ENCODE assay signal across 15 cellular contexts in genomic region chr10:100803908-100804307, GRCh38. TPM values are rescaled to one million over a fixed set of nuclear protein-coding genes. Genes with fewer than 3 reads are reported as not detected.
A peak's percentile ranks its signal among the peaks of the same experiment; 100 is the strongest.
DNase-seq lines count a peak whose midpoint lies in the region; ATAC-seq and TF ChIP-seq lines count a peak whose summit lies in the region.
"Had no signal": no experiment of that assay in that cellular context is flagged by ENCODE, and none has a peak within 500 bp of the region (broad histone marks: within the 10 kb centered on the region; RNA-seq: fewer than 3 reads in every experiment).

No MANE protein-coding gene starts in this region.

- H3K9me3 Mint-ChIP-seq in chondrocyte (ENCODE audit: low read depth) = no peaks in the 10 kb centered on the region
- no peaks in the 10 kb centered on the region for H3K9me3 Mint-ChIP-seq in CD8-positive, alpha-beta T cell
- H3K9me3 Mint-ChIP-seq: IgD-negative memory B cell had no signal

- DNase-seq in chondrocyte (ENCODE audit: low spot score) (peak; percentile 52), mesendoderm (no peak), omental fat pad (ENCODE audit: low spot score) (peak; percentile 3), KG1 (lab: John Stamatoyannopoulos, UW) (no peak)
- DNase-seq in stimulated activated CD4-positive, alpha-beta T cell treated with anti-CD3 and anti-CD28 coated beads, Interleukin-1b, Interleukin-23, amount 100 ng/mL, for 48 hours = no peak
- no peak for DNase-seq in CD8-positive, alpha-beta T cell
- DNase-seq in activated CD4-positive, alpha-beta T cell treated with anti-CD3 and anti-CD28 coated beads for 48 hours = no peak
- DNase-seq: Caco-2, GM23248 had no signal

- no peak overlapping the region for H3K27ac ChIP-seq in mesendoderm (ENCODE audit: low read depth, low read length)
- H3K27ac ChIP-seq in CD8-positive, alpha-beta T cell (ENCODE audit: low read depth, low read length) = no peak overlapping the region
- H3K27ac ChIP-seq: BLaER1 treated with 17β-estradiol and CSF1 and Interleukin-3, amounts not matched to agents 10 nM and 100 nM; GM23248 had no signal

- H3K4me1 ChIP-seq in mesendoderm (ENCODE audit: control insufficient read depth, low read depth, low read length) = peaks cover 6% of the 10 kb centered on the region
- H3K4me1 ChIP-seq in CD8-positive, alpha-beta T cell (ENCODE audit: insufficient read depth, low read length) = no peaks in the 10 kb centered on the region
- H3K4me1 ChIP-seq: BLaER1 treated with 17β-estradiol and CSF1 and Interleukin-3, amounts not matched to agents 10 nM and 100 nM; Caco-2 had no signal

- CTCF ChIA-PET in CD8-positive, alpha-beta T cell (lab: Charles Lee) = no interaction called here

- H3K79me2 ChIP-seq in mesendoderm (ENCODE audit: control insufficient read depth, insufficient read depth, low read length) = no peaks in the 10 kb centered on the region

- peaks cover 72% of the 10 kb centered on the region for H3K27me3 Mint-ChIP-seq in chondrocyte (ENCODE audit: low read depth)
- peaks cover 69% of the 10 kb centered on the region for H3K27me3 Mint-ChIP-seq in CD8-positive, alpha-beta T cell (ENCODE audit: low read depth)

- H4K5ac ChIP-seq in mesendoderm (ENCODE audit: low read length) = no peak overlapping the region

- H4K8ac ChIP-seq in mesendoderm (ENCODE audit: low read depth, low read length) = no peak overlapping the region

- H3K4me1 Mint-ChIP-seq in chondrocyte (ENCODE audit: low read depth) = no peaks in the 10 kb centered on the region
- no peaks in the 10 kb centered on the region for H3K4me1 Mint-ChIP-seq in CD8-positive, alpha-beta T cell (ENCODE audit: low read depth)
- H3K4me1 Mint-ChIP-seq: IgD-negative memory B cell had no signal

- no peak overlapping the region for H3K23ac ChIP-seq in mesendoderm (ENCODE audit: low read length)

- H3K9ac ChIP-seq in mesendoderm (ENCODE audit: low read length) = no peak overlapping the region
- H3K9ac ChIP-seq: BLaER1 treated with 17β-estradiol and CSF1 and Interleukin-3, amounts not matched to agents 10 nM and 100 nM; GM23248 had no signal

- no peak overlapping the region for H2BK5ac ChIP-seq in mesendoderm (ENCODE audit: low read length)

- no peaks in the 10 kb centered on the region for H3K9me3 ChIP-seq in CD8-positive, alpha-beta T cell (ENCODE audit: low read length)
- H3K9me3 ChIP-seq: BLaER1 treated with 17β-estradiol and CSF1 and Interleukin-3, amounts not matched to agents 10 nM and 100 nM; Caco-2 had no signal

- H3K36me3 ChIP-seq in mesendoderm (ENCODE audit: control insufficient read depth, insufficient read depth, low read length) = no peaks in the 10 kb centered on the region
- H3K36me3 ChIP-seq in CD8-positive, alpha-beta T cell (ENCODE audit: insufficient read depth, low read length) = no peaks in the 10 kb centered on the region
- H3K36me3 ChIP-seq: BLaER1 treated with 17β-estradiol and CSF1 and Interleukin-3, amounts not matched to agents 10 nM and 100 nM had no signal

- H3K4me2 ChIP-seq in mesendoderm (ENCODE audit: low read length) = no peak overlapping the region
- H3K4me2 ChIP-seq: BLaER1 treated with 17β-estradiol and CSF1 and Interleukin-3, amounts not matched to agents 10 nM and 100 nM had no signal

- peak overlapping the region; percentile 51 for H3K56ac ChIP-seq in mesendoderm (ENCODE audit: low read length)

- H2BK120ac ChIP-seq in mesendoderm (ENCODE audit: low read depth, low read length) = no peak overlapping the region

- no peak overlapping the region for H3K27ac Mint-ChIP-seq in chondrocyte (ENCODE audit: unreplicated experiment)
- no peak overlapping the region for H3K27ac Mint-ChIP-seq in CD8-positive, alpha-beta T cell
- H3K27ac Mint-ChIP-seq: B cell, IgD-negative memory B cell had no signal

- POLR2A ChIA-PET in CD8-positive, alpha-beta T cell (lab: Charles Lee) = no interaction called here

- intact Hi-C loops in CD8-positive, alpha-beta T cell (cut with DNase I, micrococcal nuclease) = no loop called here

- H3K36me3 Mint-ChIP-seq in chondrocyte (ENCODE audit: low read depth) = no peaks in the 10 kb centered on the region
- no peaks in the 10 kb centered on the region for H3K36me3 Mint-ChIP-seq in CD8-positive, alpha-beta T cell
- H3K36me3 Mint-ChIP-seq: IgD-negative memory B cell had no signal

- no peak overlapping the region for H3K18ac ChIP-seq in mesendoderm (ENCODE audit: low read length)

- no peak overlapping the region for H3K4me3 ChIP-seq in mesendoderm (ENCODE audit: low read length)
- H3K4me3 ChIP-seq in CD8-positive, alpha-beta T cell (ENCODE audit: low read depth, low read length) = no peak overlapping the region
- H3K4me3 ChIP-seq: BLaER1 treated with 17β-estradiol and CSF1 and Interleukin-3, amounts not matched to agents 10 nM and 100 nM; GM23248 had no signal

- no peak overlapping the region for H2BK15ac ChIP-seq in mesendoderm (replicated peaks; ENCODE audit: low read depth)

- TF ChIP-seq CTCF in chondrocyte (IDR thresholded peaks at IDR 0.05) = no peak
- no peak for TF ChIP-seq CTCF in omental fat pad (IDR thresholded peaks at IDR 0.05)
- no peak for TF ChIP-seq CTCF in CD8-positive, alpha-beta T cell (IDR thresholded peaks at IDR 0.05)

- no CpG with 5 or more reads among the region's 7 CpGs for WGBS in mesendoderm (ENCODE audit: extremely low coverage, insufficient coverage, low lambda C conversion rate)

- no peak overlapping the region for H2AK5ac ChIP-seq in mesendoderm (ENCODE audit: low read length)

- no peaks in the 10 kb centered on the region for H3K79me1 ChIP-seq in mesendoderm (ENCODE audit: low read length)

- H3K4me3 Mint-ChIP-seq in chondrocyte (ENCODE audit: unreplicated experiment) = no peak overlapping the region
- no peak overlapping the region for H3K4me3 Mint-ChIP-seq in CD8-positive, alpha-beta T cell
- H3K4me3 Mint-ChIP-seq: B cell, IgD-negative memory B cell had no signal

- no peak overlapping the region for H3K4ac ChIP-seq in mesendoderm (ENCODE audit: low read depth, low read length)

- no peaks in the 10 kb centered on the region for H3K27me3 ChIP-seq in mesendoderm (ENCODE audit: insufficient read depth, low read length, poor library complexity)
- peaks cover 4% of the 10 kb centered on the region for H3K27me3 ChIP-seq in CD8-positive, alpha-beta T cell (ENCODE audit: insufficient read depth, low read length)

- no peak for ATAC-seq in omental fat pad (ENCODE audit: low FRiP score)
- ATAC-seq in CD8-positive, alpha-beta T cell = no peak
- ATAC-seq: HCT116, HepG2 had no signal

RNA-seq across cellular contexts. Expression of gene PAX2, which starts 58.5 kb away (rescaled TPM):
- 0.62 to 0.87 TPM in 2 of 3 replicates, not detected in the other for total RNA-seq in chondrocyte
- polyA plus RNA-seq in mesendoderm (2013, experiment 1 of 2) = not detected
- polyA plus RNA-seq in mesendoderm (2013, experiment 2 of 2) = 0.03 TPM
- not detected for total RNA-seq in omental fat pad
- total RNA-seq in CD8-positive, alpha-beta T cell = not detected
- total RNA-seq: A172, B cell, GM23248, HepG2 had no signal
- polyA plus RNA-seq: GM23248, HepG2, IgD-negative memory B cell had no signal

Comparison
In these comparisons a context has a peak if more than half of its experiments do, and no peak if none do; other contexts are left out.
1. DNase-seq: peak in chondrocyte (single experiment) and omental fat pad (single experiment); none in mesendoderm (single experiment), stimulated activated CD4-positive, alpha-beta T cell treated with anti-CD3 and anti-CD28 coated beads, Interleukin-1b, Interleukin-23, amount 100 ng/mL, for 48 hours (single experiment), CD8-positive, alpha-beta T cell (0 of 7), activated CD4-positive, alpha-beta T cell treated with anti-CD3 and anti-CD28 coated beads for 48 hours (single experiment) and KG1 (single experiment).